In the genomic region with DNA sequence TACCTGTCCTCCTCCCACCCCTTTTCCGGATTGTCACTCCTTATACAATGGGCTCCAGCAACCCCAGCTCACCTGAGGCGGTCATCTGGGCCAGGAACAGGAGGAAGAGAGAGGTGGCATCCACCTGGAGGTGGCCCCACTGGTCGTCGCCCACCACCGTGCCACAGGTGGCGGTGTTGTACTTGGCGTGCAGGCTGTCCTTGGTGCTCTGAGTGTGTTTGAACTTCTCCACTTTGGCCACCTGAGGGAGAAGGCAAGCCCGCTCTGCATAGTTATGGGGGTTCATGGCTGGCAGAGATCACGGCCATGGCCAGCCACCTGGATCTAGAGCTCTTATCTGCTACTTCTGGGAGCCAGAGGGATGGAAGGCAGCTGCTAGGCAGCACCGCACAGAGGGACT, we compare ENCODE assay signal across 1 cellular context.
TF ChIP-seq lines count a peak whose summit lies in the region.

No MANE protein-coding gene starts in this region.

TF ChIP-seq in K562, 482 proteins besides CTCF, POLR2A, EP300 and RAD21:
- TF ChIP-seq BMI1 (IDR thresholded peaks at IDR 0.05; ENCODE audit: low read length) (no peak), WHSC1 (IDR thresholded peaks at IDR 0.05; ENCODE audit: low read length) (no peak), FOXP1 (CRISPR knock-in tag; IDR thresholded peaks at IDR 0.05) (no peak), L3MBTL2 (IDR thresholded peaks at IDR 0.05) (no peak), ZNF184 (CRISPR knock-in tag; IDR thresholded peaks at IDR 0.05) (no peak), NCOR1 (IDR thresholded peaks at IDR 0.05) (no peak), PRDM10 (IDR thresholded peaks at IDR 0.05; ENCODE audit: partially characterized antibody) (no peak), MEF2D (tag; conservative IDR thresholded peaks at IDR 0.05; ENCODE audit: low read depth) (no peak), SMAD3 (CRISPR knock-in tag; conservative IDR thresholded peaks at IDR 0.05) (no peak), CREBBP (IDR thresholded peaks at IDR 0.05; ENCODE audit: low read depth, low read length) (no peak), GABPB2 (CRISPR knock-in tag; conservative IDR thresholded peaks at IDR 0.05) (no peak), U2AF1 (optimal IDR thresholded peaks at IDR 0.05; ENCODE audit: low read depth, low read length) (no peak), KDM1A (IDR thresholded peaks at IDR 0.05) (no peak), TAF1 (IDR thresholded peaks at IDR 0.05; ENCODE audit: control insufficient read depth, extremely low read depth, insufficient read depth, low read length, severe bottlenecking) (no peak), ZBTB7A (IDR thresholded peaks at IDR 0.05; ENCODE audit: borderline replicate concordance, control insufficient read depth, low read depth, low read length) (no peak), RAD51 (IDR thresholded peaks at IDR 0.05; ENCODE audit: borderline replicate concordance, low read depth) (no peak)
